18 cellular contexts compared by ENCODE assay signal in genomic region chr10:84358743-84359142, GRCh38. TPM values are rescaled to one million over a fixed set of nuclear protein-coding genes. Genes with fewer than 3 reads are reported as not detected.
A peak's percentile ranks its signal among the peaks of the same experiment; 100 is the strongest.
DNase-seq lines count a peak whose midpoint lies in the region; ATAC-seq and TF ChIP-seq lines count a peak whose summit lies in the region.
"Had no signal": no experiment of that assay in that cellular context is flagged by ENCODE, and none has a peak within 500 bp of the region (broad histone marks: within the 10 kb centered on the region; RNA-seq: fewer than 3 reads in every experiment).

No MANE protein-coding gene starts in this region.

- no peaks in the 10 kb centered on the region for H4K20me1 ChIP-seq in GM23248 (ENCODE audit: insufficient read depth)

- H3K36me3 Mint-ChIP-seq in activated T-cell treated with anti-CD3 and anti-CD28 coated beads, Interleukin-2, amount 50 U/mL, for 4 hours (ENCODE audit: insufficient read depth), result peaks cover 10% of the 10 kb centered on the region
- H3K36me3 Mint-ChIP-seq in naive thymus-derived CD4-positive, alpha-beta T cell, result peaks cover 0 to 7% (median 0%) of the 10 kb centered on the region in 5 donors

- CTCF ChIA-PET in naive thymus-derived CD4-positive, alpha-beta T cell (lab: Charles Lee), result interaction anchor here (0.8 to 1.2 kb wide), 2 partner anchors 23 to 178 kb away, joined by 3 to 4 read pairs; no protein-coding TSS in a partner anchor
- CTCF ChIA-PET in A673 (lab: Charles Lee), result no interaction called here

- no peak for DNase-seq in activated T-cell treated with anti-CD3 and anti-CD28 coated beads, Interleukin-2, amount 50 U/mL, for 4 hours
- no peak for DNase-seq in activated T-cell treated with anti-CD3 and anti-CD28 coated beads, Interleukin-2, amount 50 U/mL, for 1 hour
- DNase-seq in naive thymus-derived CD4-positive, alpha-beta T cell, result no peak
- DNase-seq in stimulated activated naive CD8-positive, alpha-beta T cell treated with anti-CD3 and anti-CD28 coated beads, Interleukin-15, Interleukin-2, amounts not matched to agents 100 U/mL and 50 U/mL, for 24 hours, result no peak
- DNase-seq in GM23248 (no peak), lower leg skin (ENCODE audit: low spot score in 2 of 2) (no peak), A673 (ENCODE audit: low spot score) (no peak)
- DNase-seq: Calu3; CD4-positive, alpha-beta memory T cell; DMS53; EL; GOT3; NCI-H1105; NCI-H2081; NCI-H748 treated with DMSO at 0.1 percent for 48 hours; NK-92 treated with Interleukin-12 subunit alpha and Interleukin-12 subunit beta, amount 100 ng/mL, for 24 hours had no signal

- H3K36me3 ChIP-seq in KOPT-K1 (ENCODE audit: insufficient read depth, low read length), result no peaks in the 10 kb centered on the region
- H3K36me3 ChIP-seq in naive thymus-derived CD4-positive, alpha-beta T cell (ENCODE audit: control insufficient read depth in 2 of 3, insufficient read depth in 3 of 3, low read length in 3 of 3), result no peaks in the 10 kb centered on the region
- no peaks in the 10 kb centered on the region for H3K36me3 ChIP-seq in GM23248 (ENCODE audit: low read depth)
- no peaks in the 10 kb centered on the region for H3K36me3 ChIP-seq in A673 (ENCODE audit: insufficient read depth, low read length, poor library complexity, severe bottlenecking)

- no peaks in the 10 kb centered on the region for H3K27me3 ChIP-seq in naive thymus-derived CD4-positive, alpha-beta T cell (ENCODE audit: control insufficient read depth in 2 of 2, insufficient read depth in 2 of 2, low read length in 2 of 2)
- no peaks in the 10 kb centered on the region for H3K27me3 ChIP-seq in GM23248 (replicated peaks; ENCODE audit: insufficient read depth)
- no peaks in the 10 kb centered on the region for H3K27me3 ChIP-seq in A673 (replicated peaks; ENCODE audit: insufficient read depth, low read depth, low read length, poor library complexity)

- peaks cover 9% of the 10 kb centered on the region; the same call in 1 of the 2 replicates for H3F3A ChIP-seq in GM23248 (ENCODE audit: insufficient read depth)

- no peak overlapping the region for H3K9ac ChIP-seq in GM23248

- in situ Hi-C loops in GM23248 (cut with MboI), result no loop called here

- no peaks in the 10 kb centered on the region for H3K9me2 ChIP-seq in GM23248 (ENCODE audit: insufficient read depth)

- no TSS peak for BruUV-seq in A673 (replicated peaks; lab: Mats Ljungman, UMichigan)

- no peak overlapping the region for H3K4me2 ChIP-seq in GM23248 (ENCODE audit: unreplicated experiment)

- H3K27ac Mint-ChIP-seq in naive thymus-derived CD4-positive, alpha-beta T cell, result peak overlapping the region in 6 of 9 donors; percentile 18 to 71 (median 55)

- peak; percentile 36 to 47 for ATAC-seq in activated T-cell treated with anti-CD3 and anti-CD28 coated beads, Interleukin-2, amount 50 U/mL, for 4 hours
- ATAC-seq in naive thymus-derived CD4-positive, alpha-beta T cell, result no peak
- peak; percentile 38 for ATAC-seq in stimulated activated naive CD8-positive, alpha-beta T cell treated with anti-CD3 and anti-CD28 coated beads, Interleukin-15, Interleukin-2, amounts not matched to agents 100 U/mL and 50 U/mL, for 24 hours
- ATAC-seq: Right ventricle myocardium inferior had no signal

- H3K4me1 Mint-ChIP-seq in activated T-cell treated with anti-CD3 and anti-CD28 coated beads, Interleukin-2, amount 50 U/mL, for 4 hours (ENCODE audit: low read depth), result peaks cover 88% of the 10 kb centered on the region
- H3K4me1 Mint-ChIP-seq in naive thymus-derived CD4-positive, alpha-beta T cell, result peaks cover 60 to 93% (median 89%) of the 10 kb centered on the region in 7 donors

- H3K4me1 ChIP-seq in naive thymus-derived CD4-positive, alpha-beta T cell (ENCODE audit: control insufficient read depth in 2 of 2, insufficient read depth in 2 of 2, low read length in 2 of 2), result peaks cover 43 to 51% of the 10 kb centered on the region in 2 donors
- peaks cover 39% of the 10 kb centered on the region for H3K4me1 ChIP-seq in GM23248 (ENCODE audit: insufficient read depth)
- peaks cover 14% of the 10 kb centered on the region for H3K4me1 ChIP-seq in A673 (ENCODE audit: insufficient read depth, low read length, poor library complexity, severe bottlenecking)

- 97 to 100% methylated on average over 1 of the region's 1 CpG for WGBS in GM23248 (ENCODE audit: low coverage in 1 of 2, low lambda C conversion rate in 2 of 2, missing lambda C conversion rate in 2 of 2), 2 experiments
- 85 to 86% methylated on average over 1 of the region's 1 CpG for WGBS in lower leg skin, 2 donors

- H3K27me3 Mint-ChIP-seq in activated T-cell treated with anti-CD3 and anti-CD28 coated beads, Interleukin-2, amount 50 U/mL, for 4 hours (ENCODE audit: low read depth), result no peaks in the 10 kb centered on the region
- no peaks in the 10 kb centered on the region for H3K27me3 Mint-ChIP-seq in naive thymus-derived CD4-positive, alpha-beta T cell
- H3K27me3 Mint-ChIP-seq: CD4-positive, alpha-beta memory T cell had no signal

- H3K4me3 Mint-ChIP-seq in activated T-cell treated with anti-CD3 and anti-CD28 coated beads, Interleukin-2, amount 50 U/mL, for 4 hours, result no peak overlapping the region
- peak overlapping the region in 3 of 10 donors; percentile 8 to 42 (median 8) for H3K4me3 Mint-ChIP-seq in naive thymus-derived CD4-positive, alpha-beta T cell

- H3K27ac ChIP-seq in KOPT-K1 (ENCODE audit: low read depth, low read length, poor library complexity, severe bottlenecking) (peak overlapping the region; percentile 13), GM23248 (no peak overlapping the region), A673 (ENCODE audit: low read depth, low read length, poor library complexity, severe bottlenecking) (no peak overlapping the region)
- H3K27ac ChIP-seq in naive thymus-derived CD4-positive, alpha-beta T cell (ENCODE audit: low read depth, low read length), result no peak overlapping the region

- H3K9me3 ChIP-seq in KOPT-K1 (ENCODE audit: insufficient read depth, low read length, poor library complexity, severe bottlenecking) (no peaks in the 10 kb centered on the region), GM23248 (ENCODE audit: low read depth) (no peaks in the 10 kb centered on the region), A673 (ENCODE audit: low read depth, low read length, poor library complexity, severe bottlenecking) (no peaks in the 10 kb centered on the region)
- no peaks in the 10 kb centered on the region for H3K9me3 ChIP-seq in naive thymus-derived CD4-positive, alpha-beta T cell (ENCODE audit: control insufficient read depth in 2 of 3, low read length in 3 of 3)

- intact Hi-C loops in naive thymus-derived CD4-positive, alpha-beta T cell (cut with micrococcal nuclease), result no loop called here
- intact Hi-C loops in lower leg skin (cut with DNase I; ENCODE audit: low total_unique reads), result no loop called here
- intact Hi-C loops in A673 (cut with micrococcal nuclease; ENCODE audit: unreplicated experiment), result no loop called here

- no peak for TF ChIP-seq POLR2A in lower leg skin (IDR thresholded peaks at IDR 0.05)

- peaks cover 98% of the 10 kb centered on the region for H3K79me2 ChIP-seq in GM23248 (ENCODE audit: insufficient read depth)

- H2AFZ ChIP-seq in GM23248, result no peak overlapping the region

- no peak overlapping the region for H3K4me3 ChIP-seq in naive thymus-derived CD4-positive, alpha-beta T cell (ENCODE audit: low read length)
- H3K4me3 ChIP-seq in GM23248 (no peak overlapping the region), lower leg skin (ENCODE audit: low read depth, poor library complexity, severe bottlenecking) (no peak overlapping the region), A673 (ENCODE audit: low read depth, low read length, poor library complexity, severe bottlenecking) (no peak overlapping the region)

- POLR2A ChIA-PET in naive thymus-derived CD4-positive, alpha-beta T cell (lab: Charles Lee), result no interaction called here
- POLR2A ChIA-PET in A673 (lab: Charles Lee; ENCODE audit: low non-redundant PET), result no interaction called here

- no peaks in the 10 kb centered on the region for H3K9me3 Mint-ChIP-seq in activated T-cell treated with anti-CD3 and anti-CD28 coated beads, Interleukin-2, amount 50 U/mL, for 4 hours
- H3K9me3 Mint-ChIP-seq in naive thymus-derived CD4-positive, alpha-beta T cell, result no peaks in the 10 kb centered on the region
- H3K9me3 Mint-ChIP-seq: CD4-positive, alpha-beta memory T cell had no signal

- no peak for TF ChIP-seq CTCF in lower leg skin (IDR thresholded peaks at IDR 0.05)
- no peak for TF ChIP-seq CTCF in A673 (conservative IDR thresholded peaks at IDR 0.05; ENCODE audit: low read depth, low read length)

RNA-seq across cellular contexts. Expression of gene CCSER2, which starts 30.4 kb away (rescaled TPM):
- total RNA-seq in activated T-cell treated with anti-CD3 and anti-CD28 coated beads, Interleukin-2, amount 50 U/mL, for 4 hours, result 10 to 100 TPM; 37.1 to 42.0 (median 40.9) TPM
- 100 to 1,000 TPM in 3 of 5 experiments, 10 to 100 TPM in 2; 91.1 to 133 (median 114) TPM for total RNA-seq in naive thymus-derived CD4-positive, alpha-beta T cell
- polyA plus RNA-seq in naive thymus-derived CD4-positive, alpha-beta T cell, result 10 to 100 TPM; 59.1 to 85.3 TPM
- 27.8 and 30.6 TPM in 2 replicates for total RNA-seq in GM23248 (2014; rRNA removed; shearing (Covaris generic))
- polyA plus RNA-seq in GM23248 (2016; fragmentation: Nextera tagmentation; extraction: Ambion mirVana), result 76.8 and 78.1 TPM in 2 replicates
- total RNA-seq in lower leg skin (10 to 100 TPM; 33.3 to 69.5 (median 47.7) TPM), A673 (2021) (44.1 and 44.4 TPM in 2 replicates)
